In the genomic region with DNA sequence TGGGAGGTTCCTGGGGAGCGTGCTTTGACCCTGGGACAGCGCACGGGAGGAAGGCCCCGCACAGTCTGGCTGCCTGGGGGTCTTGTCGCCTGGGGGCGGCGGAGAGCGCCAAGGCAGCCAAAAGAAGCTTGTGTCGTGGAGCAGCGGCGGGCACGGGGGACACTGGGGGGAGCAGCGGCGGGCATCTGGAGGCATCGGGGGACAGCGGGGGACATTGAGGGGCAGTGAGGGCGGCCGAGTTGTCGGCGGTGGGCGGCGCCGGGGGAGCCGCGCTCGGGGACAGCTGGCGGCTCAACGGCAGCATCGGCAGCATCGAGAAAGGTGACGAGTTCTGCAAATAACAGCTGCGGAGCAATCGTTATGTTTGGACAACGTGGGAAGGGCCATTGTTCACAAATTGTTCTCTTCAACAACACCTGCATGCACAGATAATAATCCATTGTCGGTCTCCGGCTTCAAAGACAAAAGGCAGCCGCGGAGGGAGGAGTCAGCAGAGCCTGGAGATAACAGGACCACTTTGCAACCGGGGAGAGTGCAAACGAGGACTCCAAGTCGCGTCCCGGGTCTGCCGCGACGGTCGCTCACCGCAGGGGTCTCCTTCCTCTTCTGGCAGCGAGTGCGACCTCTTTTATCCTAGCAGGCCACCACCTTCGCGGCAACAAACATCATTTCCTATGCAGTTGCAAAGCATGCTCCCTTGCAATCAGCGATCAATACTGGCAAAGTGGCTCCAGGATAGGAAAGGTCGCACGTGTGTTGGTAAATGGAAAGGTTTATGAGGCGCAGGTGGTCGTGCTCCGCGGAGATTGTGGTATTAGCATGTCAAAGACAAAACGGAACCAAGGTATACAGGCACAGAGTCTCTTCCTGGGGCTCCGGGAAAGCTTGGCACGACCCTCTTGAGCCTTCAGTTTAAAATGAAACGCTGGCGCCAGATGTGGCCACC, we compare ENCODE assay signal across 8 cellular contexts.
A peak's percentile ranks its signal among the peaks of the same experiment; 100 is the strongest.
DNase-seq lines count a peak whose midpoint lies in the region; ATAC-seq lines count a peak whose summit lies in the region.

No MANE protein-coding gene starts in this region.

- CTCF ChIA-PET in activated naive CD4-positive, alpha-beta T cell treated with anti-CD3 and anti-CD28 coated beads, Interleukin-2, amount 10 ng/mL, durations not matched to agents 7 days and 5 days (lab: Charles Lee): interaction anchor here (0.8 kb wide), 1 partner anchor 227 kb away, joined by 4 read pairs; no protein-coding TSS in a partner anchor

- H3K9me3 Mint-ChIP-seq in activated naive CD4-positive, alpha-beta T cell treated with anti-CD3 and anti-CD28 coated beads, Interleukin-2, amount 10 ng/mL, durations not matched to agents 7 days and 5 days: no peaks in the 10 kb centered on the region

- peaks cover 71% of the 10 kb centered on the region for H3K27me3 Mint-ChIP-seq in activated naive CD4-positive, alpha-beta T cell treated with anti-CD3 and anti-CD28 coated beads, Interleukin-2, amount 10 ng/mL, durations not matched to agents 7 days and 5 days

- H3K27ac Mint-ChIP-seq in activated naive CD4-positive, alpha-beta T cell treated with anti-CD3 and anti-CD28 coated beads, Interleukin-2, amount 10 ng/mL, durations not matched to agents 7 days and 5 days: no peak overlapping the region

- peak overlapping the region; percentile 73 for H3K4me3 Mint-ChIP-seq in activated naive CD4-positive, alpha-beta T cell treated with anti-CD3 and anti-CD28 coated beads, Interleukin-2, amount 10 ng/mL, durations not matched to agents 7 days and 5 days

- peaks cover 30% of the 10 kb centered on the region for H3K4me1 Mint-ChIP-seq in activated naive CD4-positive, alpha-beta T cell treated with anti-CD3 and anti-CD28 coated beads, Interleukin-2, amount 10 ng/mL, durations not matched to agents 7 days and 5 days

- peak overlapping the region; percentile 47 for H3K4me3 ChIP-seq in skeletal muscle cell (ENCODE audit: low read depth, low read length)

- H3K36me3 Mint-ChIP-seq in activated naive CD4-positive, alpha-beta T cell treated with anti-CD3 and anti-CD28 coated beads, Interleukin-2, amount 10 ng/mL, durations not matched to agents 7 days and 5 days: no peaks in the 10 kb centered on the region

- no peak for ATAC-seq in HG03457 (IDR thresholded peaks at IDR 0.05; ENCODE audit: unreplicated experiment)

- DNase-seq in ELF-1 (ENCODE audit: low read depth, low spot score) (peak; percentile 74), NCI-H2171 treated with DMSO at 0.1 percent for 48 hours (lab: John Stamatoyannopoulos, UW) (peak; percentile 73), iPS DF 19.7 (ENCODE audit: low read depth, low spot score) (peak; percentile 72), skeletal muscle cell (ENCODE audit: low read depth) (no peak), GM19238 (ENCODE audit: insufficient read length, low spot score) (no peak)
- DNase-seq in activated naive CD4-positive, alpha-beta T cell treated with anti-CD3 and anti-CD28 coated beads, Interleukin-2, amount 10 ng/mL, durations not matched to agents 7 days and 5 days: peak; percentile 61
- no peak for DNase-seq in activated CD4-positive, CD25-positive, alpha-beta regulatory T cell treated with anti-CD3 and anti-CD28 coated beads, Interleukin-2, amount 50 U/mL, for 72 hours

Comparison
In these comparisons a context has a peak if more than half of its experiments do, and no peak if none do; other contexts are left out.
1. DNase-seq: peak in ELF-1 (single experiment), NCI-H2171 treated with DMSO at 0.1 percent for 48 hours (single experiment), activated naive CD4-positive, alpha-beta T cell treated with anti-CD3 and anti-CD28 coated beads, Interleukin-2, amount 10 ng/mL, durations not matched to agents 7 days and 5 days (single experiment) and iPS DF 19.7 (single experiment); none in skeletal muscle cell (single experiment), GM19238 (single experiment) and activated CD4-positive, CD25-positive, alpha-beta regulatory T cell treated with anti-CD3 and anti-CD28 coated beads, Interleukin-2, amount 50 U/mL, for 72 hours (single experiment).